ENCODE assay signal across 8 cellular contexts in genomic region chr1:155976913-155977606, GRCh38. TPM values are rescaled to one million over a fixed set of nuclear protein-coding genes. Genes with fewer than 3 reads are reported as not detected.
DNase-seq lines count a peak whose midpoint lies in the region; FAIRE-seq and TF ChIP-seq lines count a peak whose summit lies in the region.

No MANE protein-coding gene starts in this region.

- peaks cover 6% of the 10 kb centered on the region for H3F3A ChIP-seq in neural cell (ENCODE audit: insufficient read depth, low read length, poor library complexity, severe bottlenecking)

- peaks cover 9% of the 10 kb centered on the region for H3K79me1 ChIP-seq in H9 (ENCODE audit: insufficient read depth, low read depth, low read length, poor library complexity, severe bottlenecking)

- no peak for TF ChIP-seq CTCF in H9 (conservative IDR thresholded peaks at IDR 0.05)
- TF ChIP-seq CTCF in RWPE1 (conservative IDR thresholded peaks at IDR 0.05; ENCODE audit: low read depth), result no peak
- TF ChIP-seq CTCF in neural cell (IDR thresholded peaks at IDR 0.05; ENCODE audit: poor library complexity, severe bottlenecking), result no peak

- peaks cover 2 to 16% (median 13%) of the 10 kb centered on the region in 3 experiments; a peak in 6 of 7 replicates for H3K36me3 Mint-ChIP-seq in H9 (ENCODE audit: insufficient read depth in 1 of 3, low read depth in 3 of 3)

- peaks cover 28% of the 10 kb centered on the region for H3K23me2 ChIP-seq in H9 (ENCODE audit: insufficient read length, low read depth, low read length, poor library complexity, severe bottlenecking)

- no peak overlapping the region for H4K5ac ChIP-seq in H9 (ENCODE audit: insufficient read length, low read depth, low read length)

- H3K9me3 Mint-ChIP-seq in H9, result no peaks in the 10 kb centered on the region

- WGBS in H9 (ENCODE audit: extremely low coverage, insufficient read length, low lambda C conversion rate), result no CpG with 5 or more reads among the region's 4 CpGs

- no peak overlapping the region for H2BK15ac ChIP-seq in H9 (ENCODE audit: low read depth, low read length)

- no peaks in the 10 kb centered on the region for H3K27me3 Mint-ChIP-seq in H9 (ENCODE audit: low read depth)

- no peak overlapping the region for H2BK120ac ChIP-seq in H9 (ENCODE audit: low read depth, low read length, poor library complexity, severe bottlenecking)

- no peak overlapping the region for H3K23ac ChIP-seq in H9 (ENCODE audit: insufficient read length, low read depth, low read length)

- CTCF ChIA-PET in RWPE1 (lab: Yijun Ruan, JAX), result interaction anchor here (0.6 to 1.4 kb wide), 6 partner anchors 8 to 69 kb away, joined by 3 to 7 read pairs (median 3); no protein-coding TSS in a partner anchor

- no peak overlapping the region for H3K4ac ChIP-seq in H9 (ENCODE audit: low read depth, low read length)

- no peak overlapping the region for H3K56ac ChIP-seq in H9 (ENCODE audit: insufficient read length, low read depth, low read length)

- H3K18ac ChIP-seq in H9 (ENCODE audit: insufficient read length, low read depth, low read length), result no peak overlapping the region

- H3T11ph ChIP-seq in H9 (ENCODE audit: low read length), result no peak overlapping the region

- H4K91ac ChIP-seq in H9 (ENCODE audit: insufficient read length, low read depth, low read length), result no peak overlapping the region

- no peak overlapping the region for H3K27ac ChIP-seq in H9 (ENCODE audit: insufficient read length, low read depth, low read length)
- H3K27ac ChIP-seq in RWPE1, result peak overlapping the region; percentile 96
- H3K27ac ChIP-seq in effector memory CD4-positive, alpha-beta T cell (ENCODE audit: insufficient read depth, low read length, poor library complexity, severe bottlenecking), result peak overlapping the region; percentile 84
- peak overlapping the region; percentile 100 for H3K27ac ChIP-seq in neural cell (ENCODE audit: low read length)

- H3K4me3 ChIP-seq in effector memory CD4-positive, alpha-beta T cell (ENCODE audit: insufficient read depth, low read depth, low read length, poor library complexity, severe bottlenecking), result peak overlapping the region; percentile 84
- H3K4me3 ChIP-seq in neural cell (ENCODE audit: low read length), result peak overlapping the region; percentile 99

- no peak overlapping the region for H2BK12ac ChIP-seq in H9 (ENCODE audit: insufficient read length, low read depth, low read length)

- no peak overlapping the region for H2AFZ ChIP-seq in H9 (ENCODE audit: low read length)
- H2AFZ ChIP-seq in neural cell (ENCODE audit: low read depth, low read length), result peak overlapping the region; percentile 66

- peaks cover 7% of the 10 kb centered on the region for H4K20me1 ChIP-seq in H9 (ENCODE audit: control insufficient read depth, insufficient read depth, insufficient read length)
- H4K20me1 ChIP-seq in neural cell (ENCODE audit: insufficient read depth), result no peaks in the 10 kb centered on the region

- no peak overlapping the region for H2BK20ac ChIP-seq in H9 (ENCODE audit: low read depth, low read length, poor library complexity, severe bottlenecking)

- DNase-seq in H9 (peak; percentile 43), RWPE1 (ENCODE audit: low spot score) (no peak), NCI-H2196 (lab: John Stamatoyannopoulos, UW; ENCODE audit: unreplicated experiment) (no peak), inferior parietal cortex (ENCODE audit: extremely low spot score) (no peak), urothelium cell line (ENCODE audit: low spot score) (no peak), NCI-H446 (lab: John Stamatoyannopoulos, UW) (no peak)
- no peak for DNase-seq in effector memory CD4-positive, alpha-beta T cell

- no peak overlapping the region for H2BK5ac ChIP-seq in H9 (ENCODE audit: insufficient read length, low read length)

- no peaks in the 10 kb centered on the region for H3K9me3 ChIP-seq in H9 (ENCODE audit: control insufficient read depth, low read depth, low read length)
- no peaks in the 10 kb centered on the region for H3K9me3 ChIP-seq in effector memory CD4-positive, alpha-beta T cell (ENCODE audit: control insufficient read depth, low read length)
- no peaks in the 10 kb centered on the region for H3K9me3 ChIP-seq in neural cell (ENCODE audit: low read length)

- H3K27me3 ChIP-seq in H9 (ENCODE audit: insufficient read depth, low read length), result no peaks in the 10 kb centered on the region
- no peaks in the 10 kb centered on the region for H3K27me3 ChIP-seq in effector memory CD4-positive, alpha-beta T cell (replicated peaks; ENCODE audit: control insufficient read depth, insufficient read depth, low read length, poor library complexity, severe bottlenecking)
- no peaks in the 10 kb centered on the region for H3K27me3 ChIP-seq in neural cell (ENCODE audit: insufficient read depth, low read depth, low read length)

- POLR2A ChIA-PET in RWPE1 (lab: Yijun Ruan, JAX; ENCODE audit: low non-redundant PET), result no interaction called here

- no peak overlapping the region for H3K14ac ChIP-seq in H9 (ENCODE audit: insufficient read depth, low read length)

- H3K27ac Mint-ChIP-seq in H9, result peak overlapping the region; percentile 91 to 99 (median 91); a peak in 6 of 7 replicates

- H3K4me1 Mint-ChIP-seq in H9, result peaks cover 80 to 85% of the 10 kb centered on the region in 2 experiments

- TF ChIP-seq EP300 in neural cell (conservative IDR thresholded peaks at IDR 0.05; ENCODE audit: poor library complexity, severe bottlenecking), result no peak

- H3K79me2 ChIP-seq in H9 (ENCODE audit: insufficient read depth, low read length), result peaks cover 33% of the 10 kb centered on the region; the same call in 1 of the 2 replicates
- peaks cover 69% of the 10 kb centered on the region for H3K79me2 ChIP-seq in neural cell (replicated peaks; ENCODE audit: insufficient read depth, low read length)

- no peaks in the 10 kb centered on the region for H3K9me2 ChIP-seq in neural cell (ENCODE audit: insufficient read depth, low read length)

- no peak for TF ChIP-seq RAD21 in neural cell (conservative IDR thresholded peaks at IDR 0.05)

- FAIRE-seq in urothelium cell line (lab: Jason Lieb, UNC), result no peak

- H3K9ac ChIP-seq in H9 (ENCODE audit: extremely low read depth, insufficient read length, low read length) (peak overlapping the region; percentile 71), neural cell (ENCODE audit: low read length) (peak overlapping the region; percentile 99)

- H3K4me3 Mint-ChIP-seq in H9, result peak overlapping the region; percentile 90 to 92

- H3K4me2 ChIP-seq in H9 (ENCODE audit: insufficient read depth, insufficient read length, low read length) (peak overlapping the region; percentile 81), neural cell (ENCODE audit: low read length) (peak overlapping the region; percentile 100)

- no peak overlapping the region for H4K8ac ChIP-seq in H9 (replicated peaks; ENCODE audit: insufficient read length, low read depth, low read length)

- H3K4me1 ChIP-seq in H9 (ENCODE audit: insufficient read depth, low read length), result peaks cover 11% of the 10 kb centered on the region
- peaks cover 69% of the 10 kb centered on the region for H3K4me1 ChIP-seq in effector memory CD4-positive, alpha-beta T cell (ENCODE audit: control insufficient read depth, insufficient read depth, low read length, poor library complexity, severe bottlenecking)

- H2AK5ac ChIP-seq in H9 (ENCODE audit: insufficient read length, low read length), result no peak overlapping the region

- peaks cover 5% of the 10 kb centered on the region for H3K36me3 ChIP-seq in effector memory CD4-positive, alpha-beta T cell (ENCODE audit: control insufficient read depth, insufficient read depth, low read length)
- no peaks in the 10 kb centered on the region for H3K36me3 ChIP-seq in neural cell (ENCODE audit: insufficient read depth, low read length)

TF ChIP-seq in neural cell, 6 proteins besides CTCF, POLR2A, EP300 and RAD21:
- peak; percentile 16 for TF ChIP-seq MXI1 (conservative IDR thresholded peaks at IDR 0.05; ENCODE audit: poor library complexity, severe bottlenecking)
- TF ChIP-seq REST (IDR thresholded peaks at IDR 0.05; ENCODE audit: borderline replicate concordance), result no peak
- TF ChIP-seq POLR2AphosphoS5 (IDR thresholded peaks at IDR 0.05), result peak; percentile 30
- no peak for TF ChIP-seq TAF1 (IDR thresholded peaks at IDR 0.05; ENCODE audit: low read depth)
- TF ChIP-seq SMC3 (conservative IDR thresholded peaks at IDR 0.05; ENCODE audit: poor library complexity), result no peak
- TF ChIP-seq EZH2 (IDR thresholded peaks at IDR 0.05; ENCODE audit: borderline replicate concordance, insufficient read depth, low read length, poor library complexity, severe bottlenecking), result no peak

RNA-seq across cellular contexts. Expression of gene ARHGEF2, which starts 1.3 kb away (rescaled TPM):
- total RNA-seq in H9 (2021), result 103 and 111 TPM in 2 replicates
- polyA plus RNA-seq in neural cell, result 45.1 and 59.6 TPM in 2 replicates
- 92.6 and 98.1 TPM in 2 replicates for polyA minus RNA-seq in neural cell

RNA-seq across cellular contexts. Expression of gene RXFP4, which starts 35.6 kb away (rescaled TPM):
- total RNA-seq in H9 (2021), result not detected in 2 replicates
- not detected in 2 replicates for polyA plus RNA-seq in neural cell
- polyA minus RNA-seq in neural cell, result not detected in 2 replicates

RNA-seq across cellular contexts. Expression of gene KHDC4, which starts 42.8 kb away (rescaled TPM):
- total RNA-seq in H9 (2021), result 57.6 and 57.7 TPM in 2 replicates
- polyA plus RNA-seq in neural cell, result 84.8 and 97.1 TPM in 2 replicates
- 48.5 and 63.7 TPM in 2 replicates for polyA minus RNA-seq in neural cell

RNA-seq across cellular contexts. Expression of gene SSR2, which starts 43.7 kb away (rescaled TPM):
- total RNA-seq in H9 (2021), result 170 and 172 TPM in 2 replicates
- 440 and 473 TPM in 2 replicates for polyA plus RNA-seq in neural cell
- polyA minus RNA-seq in neural cell, result 192 and 213 TPM in 2 replicates
